ENCODE assay signal across 8 cellular contexts in genomic region chr1:171655215-171656116, GRCh38. TPM values are rescaled to one million over a fixed set of nuclear protein-coding genes. Genes with fewer than 3 reads are reported as not detected.
DNase-seq lines count a peak whose midpoint lies in the region; ATAC-seq and TF ChIP-seq lines count a peak whose summit lies in the region.

No MANE protein-coding gene starts in this region.

- in situ Hi-C loops in KBM-7 (cut with MboI; ENCODE audit: low pct_unique_long_range_greater_than_20kb, low sequenced_read_pairs), result no loop called here

- H3K27me3 Mint-ChIP-seq in WTC11 (ENCODE audit: low read depth), result no peaks in the 10 kb centered on the region
- peaks cover 65% of the 10 kb centered on the region for H3K27me3 Mint-ChIP-seq in central memory CD8-positive, alpha-beta T cell

- peak overlapping the region; percentile 51 for H3K4me3 Mint-ChIP-seq in WTC11
- no peak overlapping the region for H3K4me3 Mint-ChIP-seq in central memory CD8-positive, alpha-beta T cell

- peak overlapping the region; percentile 85 to 94 for H3K27ac ChIP-seq in liver (ENCODE audit: low read depth in 1 of 2, low read length in 2 of 2)

- no peak overlapping the region for H3K27ac Mint-ChIP-seq in WTC11
- no peak overlapping the region for H3K27ac Mint-ChIP-seq in central memory CD8-positive, alpha-beta T cell (ENCODE audit: low read depth)

- peak; percentile 70 for TF ChIP-seq CTCF in WTC11 (IDR thresholded peaks at IDR 0.05)
- TF ChIP-seq CTCF in liver (IDR thresholded peaks at IDR 0.05; ENCODE audit: low read depth, low read length, missing input control), result peak; percentile 25

- H3K36me3 Mint-ChIP-seq in WTC11, result no peaks in the 10 kb centered on the region
- H3K36me3 Mint-ChIP-seq in central memory CD8-positive, alpha-beta T cell (ENCODE audit: insufficient read depth), result no peaks in the 10 kb centered on the region

- peaks cover 7% of the 10 kb centered on the region; the same call in 1 of the 2 replicates for H3K9me3 Mint-ChIP-seq in WTC11
- H3K9me3 Mint-ChIP-seq in central memory CD8-positive, alpha-beta T cell, result no peaks in the 10 kb centered on the region

- CTCF ChIA-PET in WTC11 (lab: Charles Lee), result interaction anchor here (0.6 to 5.6 kb wide), 25 partner anchors 8 to 377 kb away, joined by 3 to 121 read pairs (median 4); partner anchors contain the start of genes DNM3, FMO4, METTL13 and MYOCOS

- 62% methylated on average over 21 of the region's 21 CpGs for WGBS in liver

- DNase-seq in SIG-M5 treated with dmso at 0.1 percent for 504 hours (lab: John Stamatoyannopoulos, UW; ENCODE audit: unreplicated experiment) (peak; percentile 51), SIG-M5 (lab: John Stamatoyannopoulos, UW) (no peak), KBM-7 (peak; percentile 76), WTC11 (ENCODE audit: low spot score) (peak; percentile 92), NCI-H2107 (lab: John Stamatoyannopoulos, UW) (no peak)
- peak; percentile 27 to 45 for DNase-seq in central memory CD8-positive, alpha-beta T cell (ENCODE audit: low spot score in 2 of 2)
- DNase-seq in stimulated activated CD8-positive, alpha-beta memory T cell treated with anti-CD3 and anti-CD28 coated beads, Interleukin-12 subunit alpha, Interleukin-12 subunit beta, amount 100 ng/mL, for 1 hour (ENCODE audit: low read depth), result peak; percentile 34

- no peak overlapping the region for H3K4me3 ChIP-seq in liver (ENCODE audit: low read depth in 1 of 3, low read length in 3 of 3)

- POLR2A ChIA-PET in WTC11 (lab: Charles Lee), result interaction anchor here (0.6 to 0.7 kb wide), 2 partner anchors 11 to 216 kb away, joined by 3 to 4 read pairs; no protein-coding TSS in a partner anchor

- peak in 1 of 2 donors; percentile 51 for TF ChIP-seq RAD21 in liver (IDR thresholded peaks at IDR 0.05)

- no peaks in the 10 kb centered on the region for H3K36me3 ChIP-seq in liver (ENCODE audit: control insufficient read depth in 4 of 4, insufficient read depth in 3 of 4, low read depth in 1 of 4, low read length in 3 of 4)

- no peaks in the 10 kb centered on the region for H3K9me3 ChIP-seq in liver (ENCODE audit: control insufficient read depth in 4 of 4, low read length in 3 of 4)

- peaks cover 4 to 19% (median 15%) of the 10 kb centered on the region in 4 donors for H3K4me1 ChIP-seq in liver (ENCODE audit: control insufficient read depth in 4 of 4, insufficient read depth in 4 of 4, low read length in 3 of 4)

- peaks cover 17% of the 10 kb centered on the region for H3K4me1 Mint-ChIP-seq in WTC11
- H3K4me1 Mint-ChIP-seq in central memory CD8-positive, alpha-beta T cell, result peaks cover 9% of the 10 kb centered on the region

- peak; percentile 97 for ATAC-seq in WTC11
- peak; percentile 52 for ATAC-seq in central memory CD8-positive, alpha-beta T cell (replicated peaks; ENCODE audit: extremely low read depth, poor library complexity, severe bottlenecking)

- H3K27me3 ChIP-seq in liver (ENCODE audit: control insufficient read depth in 4 of 4, insufficient read depth in 4 of 4, low read length in 3 of 4), result no peaks in the 10 kb centered on the region

- H3K9ac ChIP-seq in liver (ENCODE audit: low read depth in 1 of 2, low read length in 2 of 2), result no peak overlapping the region

TF ChIP-seq in WTC11, 78 proteins besides CTCF, POLR2A, EP300 and RAD21 (continues in another document):
- no peak for TF ChIP-seq ATF6 (CRISPR knock-in tag; IDR thresholded peaks at IDR 0.05)
- no peak for TF ChIP-seq E2F1 (CRISPR knock-in tag; IDR thresholded peaks at IDR 0.05)
- TF ChIP-seq ZNF396 (CRISPR knock-in tag; IDR thresholded peaks at IDR 0.05; ENCODE audit: borderline replicate concordance), result peak; percentile 32; the same call in 1 of the 2 replicates
- no peak for TF ChIP-seq EMX1 (CRISPR knock-in tag; IDR thresholded peaks at IDR 0.05)
- TF ChIP-seq HMGA2 (CRISPR knock-in tag; IDR thresholded peaks at IDR 0.05), result no peak
- 0 out of 2 replicates have a peak, but pooled peaks have one; percentile 58 for TF ChIP-seq ZSCAN18 (CRISPR knock-in tag; IDR thresholded peaks at IDR 0.05)

TF ChIP-seq in liver, 16 proteins besides CTCF, POLR2A, EP300 and RAD21:
- TF ChIP-seq SP1 (IDR thresholded peaks at IDR 0.05) (peak; percentile 31), ATF3 (IDR thresholded peaks at IDR 0.05) (no peak), REST (IDR thresholded peaks at IDR 0.05) (no peak), NR2F2 (IDR thresholded peaks at IDR 0.05) (peak; percentile 93), HNF4G (IDR thresholded peaks at IDR 0.05) (no peak)

RNA-seq across cellular contexts. Expression of gene MYOC, which starts 3.0 kb away (rescaled TPM):
- total RNA-seq in WTC11 (2021) (not detected in 3 replicates), liver (under 1 TPM in 1 of 2 donors, not detected in 1; 0.17 TPM)
- under 1 TPM in 1 of 2 donors, not detected in 1; 0.18 TPM for polyA plus RNA-seq in liver

RNA-seq across cellular contexts. Expression of gene MYOCOS, which starts 33.4 kb away (rescaled TPM):
- total RNA-seq in WTC11 (2021), result not detected in 3 replicates
- under 1 TPM in 1 of 2 donors, not detected in 1; 0.08 TPM for total RNA-seq in liver
- polyA plus RNA-seq in liver, result not detected

Comparison
In these comparisons a context has a peak if more than half of its experiments do, and no peak if none do; other contexts are left out.
1. DNase-seq: peak in SIG-M5 treated with dmso at 0.1 percent for 504 hours (single experiment), KBM-7 (single experiment), WTC11 (single experiment), central memory CD8-positive, alpha-beta T cell (2 of 2) and stimulated activated CD8-positive, alpha-beta memory T cell treated with anti-CD3 and anti-CD28 coated beads, Interleukin-12 subunit alpha, Interleukin-12 subunit beta, amount 100 ng/mL, for 1 hour (single experiment); none in SIG-M5 (single experiment) and NCI-H2107 (single experiment).